ENCODE assay signal across 1 cellular context in the genomic region with DNA sequence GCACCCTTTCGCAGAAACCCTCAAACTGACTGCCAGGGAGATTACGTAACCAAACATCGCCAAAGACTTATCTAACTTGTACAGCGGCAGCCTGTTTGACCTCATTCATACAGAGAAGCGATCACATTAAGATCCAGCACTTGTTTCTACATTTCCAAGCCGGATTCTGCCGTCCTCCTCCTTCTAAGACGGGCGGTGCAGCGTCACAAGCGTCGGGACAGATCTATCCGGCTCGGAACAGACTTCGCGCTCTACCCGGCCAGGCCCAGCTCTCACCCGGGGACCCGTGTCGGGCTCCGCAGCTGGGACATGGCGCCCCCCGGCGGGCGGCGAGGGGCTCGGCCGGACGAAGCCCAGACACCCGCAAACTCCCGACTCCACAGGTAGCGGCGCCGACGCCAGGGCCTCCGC.
TF ChIP-seq lines count a peak whose summit lies in the region.

No MANE protein-coding gene starts in this region.

TF ChIP-seq in A549, 52 proteins besides CTCF, POLR2A, EP300 and RAD21 (continued from another document):
- TF ChIP-seq, protein P1, sequence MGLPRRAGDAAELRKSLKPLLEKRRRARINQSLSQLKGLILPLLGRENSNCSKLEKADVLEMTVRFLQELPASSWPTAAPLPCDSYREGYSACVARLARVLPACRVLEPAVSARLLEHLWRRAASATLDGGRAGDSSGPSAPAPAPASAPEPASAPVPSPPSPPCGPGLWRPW (IDR thresholded peaks at IDR 0.05): no peak
- TF ChIP-seq, protein P2, sequence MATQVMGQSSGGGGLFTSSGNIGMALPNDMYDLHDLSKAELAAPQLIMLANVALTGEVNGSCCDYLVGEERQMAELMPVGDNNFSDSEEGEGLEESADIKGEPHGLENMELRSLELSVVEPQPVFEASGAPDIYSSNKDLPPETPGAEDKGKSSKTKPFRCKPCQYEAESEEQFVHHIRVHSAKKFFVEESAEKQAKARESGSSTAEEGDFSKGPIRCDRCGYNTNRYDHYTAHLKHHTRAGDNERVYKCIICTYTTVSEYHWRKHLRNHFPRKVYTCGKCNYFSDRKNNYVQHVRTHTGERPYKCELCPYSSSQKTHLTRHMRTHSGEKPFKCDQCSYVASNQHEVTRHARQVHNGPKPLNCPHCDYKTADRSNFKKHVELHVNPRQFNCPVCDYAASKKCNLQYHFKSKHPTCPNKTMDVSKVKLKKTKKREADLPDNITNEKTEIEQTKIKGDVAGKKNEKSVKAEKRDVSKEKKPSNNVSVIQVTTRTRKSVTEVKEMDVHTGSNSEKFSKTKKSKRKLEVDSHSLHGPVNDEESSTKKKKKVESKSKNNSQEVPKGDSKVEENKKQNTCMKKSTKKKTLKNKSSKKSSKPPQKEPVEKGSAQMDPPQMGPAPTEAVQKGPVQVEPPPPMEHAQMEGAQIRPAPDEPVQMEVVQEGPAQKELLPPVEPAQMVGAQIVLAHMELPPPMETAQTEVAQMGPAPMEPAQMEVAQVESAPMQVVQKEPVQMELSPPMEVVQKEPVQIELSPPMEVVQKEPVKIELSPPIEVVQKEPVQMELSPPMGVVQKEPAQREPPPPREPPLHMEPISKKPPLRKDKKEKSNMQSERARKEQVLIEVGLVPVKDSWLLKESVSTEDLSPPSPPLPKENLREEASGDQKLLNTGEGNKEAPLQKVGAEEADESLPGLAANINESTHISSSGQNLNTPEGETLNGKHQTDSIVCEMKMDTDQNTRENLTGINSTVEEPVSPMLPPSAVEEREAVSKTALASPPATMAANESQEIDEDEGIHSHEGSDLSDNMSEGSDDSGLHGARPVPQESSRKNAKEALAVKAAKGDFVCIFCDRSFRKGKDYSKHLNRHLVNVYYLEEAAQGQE (IDR thresholded peaks at IDR 0.05): no peak
- TF ChIP-seq GATA3 (IDR thresholded peaks at IDR 0.05; ENCODE audit: borderline replicate concordance) (no peak), NPAS2 (CRISPR knock-in tag; IDR thresholded peaks at IDR 0.05; ENCODE audit: borderline replicate concordance) (no peak), HOXA7 (CRISPR knock-in tag; IDR thresholded peaks at IDR 0.05) (no peak), FOSL2 (IDR thresholded peaks at IDR 0.05) (no peak), FOSL2 (CRISPR knock-in tag; IDR thresholded peaks at IDR 0.05) (no peak; the same call in 1 of the 2 replicates), CEBPB (IDR thresholded peaks at IDR 0.05) (peak; percentile 63 to 84; a peak in 3 of 4 replicates), HDAC2 (IDR thresholded peaks at IDR 0.05) (no peak), CBX8 (IDR thresholded peaks at IDR 0.05) (no peak), EHF (CRISPR knock-in tag; IDR thresholded peaks at IDR 0.05) (no peak), MYC (IDR thresholded peaks at IDR 0.05; ENCODE audit: borderline replicate concordance, low read length) (no peak)
- TF ChIP-seq, protein P3, sequence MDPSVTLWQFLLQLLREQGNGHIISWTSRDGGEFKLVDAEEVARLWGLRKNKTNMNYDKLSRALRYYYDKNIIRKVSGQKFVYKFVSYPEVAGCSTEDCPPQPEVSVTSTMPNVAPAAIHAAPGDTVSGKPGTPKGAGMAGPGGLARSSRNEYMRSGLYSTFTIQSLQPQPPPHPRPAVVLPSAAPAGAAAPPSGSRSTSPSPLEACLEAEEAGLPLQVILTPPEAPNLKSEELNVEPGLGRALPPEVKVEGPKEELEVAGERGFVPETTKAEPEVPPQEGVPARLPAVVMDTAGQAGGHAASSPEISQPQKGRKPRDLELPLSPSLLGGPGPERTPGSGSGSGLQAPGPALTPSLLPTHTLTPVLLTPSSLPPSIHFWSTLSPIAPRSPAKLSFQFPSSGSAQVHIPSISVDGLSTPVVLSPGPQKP (IDR thresholded peaks at IDR 0.05; ENCODE audit: low read depth, low read length): no peak
- TF ChIP-seq, protein P4, sequence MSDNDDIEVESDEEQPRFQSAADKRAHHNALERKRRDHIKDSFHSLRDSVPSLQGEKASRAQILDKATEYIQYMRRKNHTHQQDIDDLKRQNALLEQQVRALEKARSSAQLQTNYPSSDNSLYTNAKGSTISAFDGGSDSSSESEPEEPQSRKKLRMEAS (IDR thresholded peaks at IDR 0.05): no peak; the same call in 1 of the 2 replicates
- TF ChIP-seq, protein P5, sequence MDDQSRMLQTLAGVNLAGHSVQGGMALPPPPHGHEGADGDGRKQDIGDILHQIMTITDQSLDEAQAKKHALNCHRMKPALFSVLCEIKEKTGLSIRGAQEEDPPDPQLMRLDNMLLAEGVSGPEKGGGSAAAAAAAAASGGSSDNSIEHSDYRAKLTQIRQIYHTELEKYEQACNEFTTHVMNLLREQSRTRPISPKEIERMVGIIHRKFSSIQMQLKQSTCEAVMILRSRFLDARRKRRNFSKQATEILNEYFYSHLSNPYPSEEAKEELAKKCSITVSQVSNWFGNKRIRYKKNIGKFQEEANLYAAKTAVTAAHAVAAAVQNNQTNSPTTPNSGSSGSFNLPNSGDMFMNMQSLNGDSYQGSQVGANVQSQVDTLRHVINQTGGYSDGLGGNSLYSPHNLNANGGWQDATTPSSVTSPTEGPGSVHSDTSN (IDR thresholded peaks at IDR 0.05): no peak
